Comparison of ENCODE assay signal across 2 cellular contexts in the genomic region with DNA sequence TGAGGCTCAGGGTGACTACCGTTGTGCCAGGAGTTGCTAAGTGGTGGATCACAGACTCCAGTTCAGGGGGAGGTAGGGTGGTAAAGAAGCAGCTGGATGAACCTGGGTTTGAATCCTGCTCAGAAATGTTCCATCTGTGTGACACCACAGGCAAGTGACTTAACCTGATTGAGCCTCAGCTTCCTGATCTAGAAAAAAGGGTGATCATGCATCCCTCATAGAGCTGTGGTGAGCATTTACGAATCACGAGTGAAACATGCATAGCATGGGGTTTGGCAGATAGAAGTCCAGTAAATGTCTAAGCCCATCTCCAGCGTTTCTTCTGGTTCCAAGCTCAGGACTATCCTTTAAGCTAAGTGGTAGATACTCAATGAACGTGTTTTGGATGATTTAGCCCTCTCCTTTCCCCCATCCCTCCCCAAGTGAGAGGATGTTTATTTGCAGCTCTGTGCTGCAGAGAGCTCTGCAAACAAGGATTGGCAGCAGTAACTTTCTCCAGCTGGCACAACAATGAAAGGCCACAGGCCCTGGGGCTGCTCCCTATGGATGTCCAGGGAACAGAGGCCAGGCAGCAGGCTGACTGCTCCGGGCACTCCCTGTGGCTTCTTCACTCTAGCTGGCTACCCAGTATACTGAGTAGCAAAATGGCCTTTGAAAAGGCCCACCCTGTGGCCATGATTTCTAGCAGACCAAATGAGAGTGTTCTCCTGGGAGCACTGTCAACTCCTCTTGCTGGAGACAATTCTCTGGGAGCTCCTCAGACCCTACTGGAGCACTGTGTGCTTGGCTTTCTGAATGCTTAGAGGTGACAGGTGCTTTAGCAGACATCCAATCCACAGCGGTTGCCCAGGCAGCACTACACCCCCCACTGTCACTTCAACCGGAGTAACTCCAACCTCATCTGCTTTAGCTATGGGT.
TF ChIP-seq lines count a peak whose summit lies in the region.

No MANE protein-coding gene starts in this region.

TF ChIP-seq in IMR-90, 13 proteins besides CTCF, POLR2A, EP300 and RAD21:
- TF ChIP-seq MAFK (IDR thresholded peaks at IDR 0.05; ENCODE audit: low read depth, low read length) (no peak), MXI1 (IDR thresholded peaks at IDR 0.05; ENCODE audit: borderline replicate concordance, low read depth, low read length) (no peak), CHD1 (IDR thresholded peaks at IDR 0.05; ENCODE audit: low read depth, low read length) (no peak), MAZ (IDR thresholded peaks at IDR 0.05; ENCODE audit: borderline replicate concordance, low read depth, low read length) (no peak), RCOR1 (IDR thresholded peaks at IDR 0.05; ENCODE audit: insufficient replicate concordance, low read length) (no peak), BHLHE40 (IDR thresholded peaks at IDR 0.05; ENCODE audit: low read depth, low read length) (no peak), FOS (IDR thresholded peaks at IDR 0.05; ENCODE audit: low read depth, low read length) (no peak), SMC3 (IDR thresholded peaks at IDR 0.05; ENCODE audit: low read depth, low read length) (no peak), CEBPB (IDR thresholded peaks at IDR 0.05; ENCODE audit: low read depth, low read length) (no peak), RFX5 (IDR thresholded peaks at IDR 0.05; ENCODE audit: low read depth, low read length) (no peak), ELK1 (IDR thresholded peaks at IDR 0.05; ENCODE audit: borderline replicate concordance, low read depth, low read length) (no peak), NFE2L2 (IDR thresholded peaks at IDR 0.05; ENCODE audit: low read depth, low read length) (no peak), USF2 (IDR thresholded peaks at IDR 0.05; ENCODE audit: low read depth, low read length) (no peak)

TF ChIP-seq in HepG2, 621 proteins besides CTCF, POLR2A, EP300 and RAD21 (continues in another document):
- TF ChIP-seq ZNF598 (CRISPR knock-in tag; IDR thresholded peaks at IDR 0.05; ENCODE audit: borderline replicate concordance) (no peak), WIZ (CRISPR knock-in tag; IDR thresholded peaks at IDR 0.05) (no peak), E2F1 (CRISPR knock-in tag; IDR thresholded peaks at IDR 0.05) (no peak), MYPOP (CRISPR knock-in tag; IDR thresholded peaks at IDR 0.05) (no peak), MXD3 (CRISPR knock-in tag; IDR thresholded peaks at IDR 0.05) (no peak), ZNF800 (CRISPR knock-in tag; IDR thresholded peaks at IDR 0.05) (no peak), ZNF878 (CRISPR knock-in tag; IDR thresholded peaks at IDR 0.05) (no peak), GATAD2A (CRISPR knock-in tag; IDR thresholded peaks at IDR 0.05) (no peak), ZNF18 (CRISPR knock-in tag; IDR thresholded peaks at IDR 0.05; ENCODE audit: insufficient replicate concordance) (no peak), ZBTB21 (CRISPR knock-in tag; IDR thresholded peaks at IDR 0.05) (no peak), XRCC5 (optimal IDR thresholded peaks at IDR 0.05; ENCODE audit: low read length) (no peak), ZNF784 (CRISPR knock-in tag; IDR thresholded peaks at IDR 0.05; ENCODE audit: borderline replicate concordance) (no peak), KDM2A (CRISPR knock-in tag; IDR thresholded peaks at IDR 0.05; ENCODE audit: borderline replicate concordance, low read depth) (0 out of 2 replicates have a peak, but pooled peaks have one; percentile 16), TBX2 (CRISPR knock-in tag; IDR thresholded peaks at IDR 0.05; ENCODE audit: borderline replicate concordance) (peak; percentile 32; the same call in 1 of the 2 replicates), DNMT1 (CRISPR knock-in tag; IDR thresholded peaks at IDR 0.05) (no peak), RARG (CRISPR knock-in tag; IDR thresholded peaks at IDR 0.05; ENCODE audit: low read depth) (no peak), GFI1 (CRISPR knock-in tag; IDR thresholded peaks at IDR 0.05; ENCODE audit: borderline replicate concordance) (no peak)
- TF ChIP-seq, protein P1, sequence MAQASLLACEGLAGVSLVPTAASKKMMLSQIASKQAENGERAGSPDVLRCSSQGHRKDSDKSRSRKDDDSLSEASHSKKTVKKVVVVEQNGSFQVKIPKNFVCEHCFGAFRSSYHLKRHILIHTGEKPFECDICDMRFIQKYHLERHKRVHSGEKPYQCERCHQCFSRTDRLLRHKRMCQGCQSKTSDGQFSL (CRISPR knock-in tag; IDR thresholded peaks at IDR 0.05): peak; percentile 54; the same call in 1 of the 2 replicates
- TF ChIP-seq, protein P2, sequence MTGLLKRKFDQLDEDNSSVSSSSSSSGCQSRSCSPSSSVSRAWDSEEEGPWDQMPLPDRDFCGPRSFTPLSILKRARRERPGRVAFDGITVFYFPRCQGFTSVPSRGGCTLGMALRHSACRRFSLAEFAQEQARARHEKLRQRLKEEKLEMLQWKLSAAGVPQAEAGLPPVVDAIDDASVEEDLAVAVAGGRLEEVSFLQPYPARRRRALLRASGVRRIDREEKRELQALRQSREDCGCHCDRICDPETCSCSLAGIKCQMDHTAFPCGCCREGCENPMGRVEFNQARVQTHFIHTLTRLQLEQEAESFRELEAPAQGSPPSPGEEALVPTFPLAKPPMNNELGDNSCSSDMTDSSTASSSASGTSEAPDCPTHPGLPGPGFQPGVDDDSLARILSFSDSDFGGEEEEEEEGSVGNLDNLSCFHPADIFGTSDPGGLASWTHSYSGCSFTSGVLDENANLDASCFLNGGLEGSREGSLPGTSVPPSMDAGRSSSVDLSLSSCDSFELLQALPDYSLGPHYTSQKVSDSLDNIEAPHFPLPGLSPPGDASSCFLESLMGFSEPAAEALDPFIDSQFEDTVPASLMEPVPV (CRISPR knock-in tag; IDR thresholded peaks at IDR 0.05): no peak
- TF ChIP-seq, protein P3, sequence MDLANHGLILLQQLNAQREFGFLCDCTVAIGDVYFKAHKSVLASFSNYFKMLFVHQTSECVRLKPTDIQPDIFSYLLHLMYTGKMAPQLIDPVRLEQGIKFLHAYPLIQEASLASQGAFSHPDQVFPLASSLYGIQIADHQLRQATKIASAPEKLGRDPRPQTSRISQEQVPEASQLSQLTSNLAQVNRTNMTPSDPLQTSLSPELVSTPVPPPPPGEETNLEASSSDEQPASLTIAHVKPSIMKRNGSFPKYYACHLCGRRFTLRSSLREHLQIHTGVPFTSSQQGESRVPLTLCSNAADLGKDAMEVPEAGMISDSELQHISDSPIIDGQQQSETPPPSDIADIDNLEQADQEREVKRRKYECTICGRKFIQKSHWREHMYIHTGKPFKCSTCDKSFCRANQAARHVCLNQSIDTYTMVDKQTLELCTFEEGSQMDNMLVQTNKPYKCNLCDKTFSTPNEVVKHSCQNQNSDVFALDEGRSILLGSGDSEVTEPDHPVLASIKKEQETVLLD (CRISPR knock-in tag; IDR thresholded peaks at IDR 0.05; ENCODE audit: low read depth): no peak
- TF ChIP-seq, protein P4, sequence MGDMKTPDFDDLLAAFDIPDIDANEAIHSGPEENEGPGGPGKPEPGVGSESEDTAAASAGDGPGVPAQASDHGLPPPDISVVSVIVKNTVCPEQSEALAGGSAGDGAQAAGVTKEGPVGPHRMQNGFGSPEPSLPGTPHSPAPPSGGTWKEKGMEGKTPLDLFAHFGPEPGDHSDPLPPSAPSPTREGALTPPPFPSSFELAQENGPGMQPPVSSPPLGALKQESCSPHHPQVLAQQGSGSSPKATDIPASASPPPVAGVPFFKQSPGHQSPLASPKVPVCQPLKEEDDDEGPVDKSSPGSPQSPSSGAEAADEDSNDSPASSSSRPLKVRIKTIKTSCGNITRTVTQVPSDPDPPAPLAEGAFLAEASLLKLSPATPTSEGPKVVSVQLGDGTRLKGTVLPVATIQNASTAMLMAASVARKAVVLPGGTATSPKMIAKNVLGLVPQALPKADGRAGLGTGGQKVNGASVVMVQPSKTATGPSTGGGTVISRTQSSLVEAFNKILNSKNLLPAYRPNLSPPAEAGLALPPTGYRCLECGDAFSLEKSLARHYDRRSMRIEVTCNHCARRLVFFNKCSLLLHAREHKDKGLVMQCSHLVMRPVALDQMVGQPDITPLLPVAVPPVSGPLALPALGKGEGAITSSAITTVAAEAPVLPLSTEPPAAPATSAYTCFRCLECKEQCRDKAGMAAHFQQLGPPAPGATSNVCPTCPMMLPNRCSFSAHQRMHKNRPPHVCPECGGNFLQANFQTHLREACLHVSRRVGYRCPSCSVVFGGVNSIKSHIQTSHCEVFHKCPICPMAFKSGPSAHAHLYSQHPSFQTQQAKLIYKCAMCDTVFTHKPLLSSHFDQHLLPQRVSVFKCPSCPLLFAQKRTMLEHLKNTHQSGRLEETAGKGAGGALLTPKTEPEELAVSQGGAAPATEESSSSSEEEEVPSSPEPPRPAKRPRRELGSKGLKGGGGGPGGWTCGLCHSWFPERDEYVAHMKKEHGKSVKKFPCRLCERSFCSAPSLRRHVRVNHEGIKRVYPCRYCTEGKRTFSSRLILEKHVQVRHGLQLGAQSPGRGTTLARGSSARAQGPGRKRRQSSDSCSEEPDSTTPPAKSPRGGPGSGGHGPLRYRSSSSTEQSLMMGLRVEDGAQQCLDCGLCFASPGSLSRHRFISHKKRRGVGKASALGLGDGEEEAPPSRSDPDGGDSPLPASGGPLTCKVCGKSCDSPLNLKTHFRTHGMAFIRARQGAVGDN (CRISPR knock-in tag; IDR thresholded peaks at IDR 0.05): peak; percentile 10; the same call in 1 of the 2 replicates
